ENCODE assay signal across 2 cellular contexts in genomic region chr5:150497274-150497988, GRCh38.
TF ChIP-seq lines count a peak whose summit lies in the region.

No MANE protein-coding gene starts in this region.

TF ChIP-seq in A549, 52 proteins besides CTCF, POLR2A, EP300 and RAD21:
- TF ChIP-seq ATOH8 (CRISPR knock-in tag; IDR thresholded peaks at IDR 0.05; ENCODE audit: low read depth) (0 out of 2 replicates have a peak, but pooled peaks have one; percentile 45), GATA3 (IDR thresholded peaks at IDR 0.05; ENCODE audit: borderline replicate concordance) (peak; percentile 64; the same call in 1 of the 2 replicates), REST (IDR thresholded peaks at IDR 0.05) (no peak), CEBPB (IDR thresholded peaks at IDR 0.05) (peak; percentile 48 to 85; a peak in 3 of 4 replicates), MAX (IDR thresholded peaks at IDR 0.05) (peak; percentile 87), ZNF302 (CRISPR knock-in tag; IDR thresholded peaks at IDR 0.05) (no peak), FOSL2 (IDR thresholded peaks at IDR 0.05) (peak; percentile 78), FOSL2 (CRISPR knock-in tag; IDR thresholded peaks at IDR 0.05) (peak; percentile 98), JUNB (IDR thresholded peaks at IDR 0.05) (peak; percentile 79), HOXA7 (CRISPR knock-in tag; IDR thresholded peaks at IDR 0.05) (no peak), JUN (IDR thresholded peaks at IDR 0.05) (peak; percentile 23 to 83; a peak in 2 of 5 replicates), SMC3 (IDR thresholded peaks at IDR 0.05) (peak; percentile 34; the same call in 2 of the 3 replicates), MAZ (IDR thresholded peaks at IDR 0.05; ENCODE audit: borderline replicate concordance, low read depth, low read length) (peak; percentile 38; the same call in 1 of the 2 replicates), FOSB (CRISPR knock-in tag; IDR thresholded peaks at IDR 0.05) (no peak), EHMT2 (IDR thresholded peaks at IDR 0.05; ENCODE audit: low read depth) (no peak), HOXB5 (CRISPR knock-in tag; IDR thresholded peaks at IDR 0.05) (0 out of 2 replicates have a peak, but pooled peaks have one; percentile 19), BCL3 (IDR thresholded peaks at IDR 0.05) (0 out of 3 replicates have a peak, but pooled peaks have one; percentile 24), PBX3 (IDR thresholded peaks at IDR 0.05) (peak; percentile 94)

TF ChIP-seq in H1, 55 proteins besides CTCF, POLR2A, EP300 and RAD21:
- TF ChIP-seq USF2 (IDR thresholded peaks at IDR 0.05; ENCODE audit: low read length) (no peak), PHF8 (conservative IDR thresholded peaks at IDR 0.05; ENCODE audit: low read depth, low read length) (no peak), TEAD4 (IDR thresholded peaks at IDR 0.05; ENCODE audit: low read depth, low read length) (no peak), CBX5 (IDR thresholded peaks at IDR 0.05; ENCODE audit: low read depth, low read length) (no peak), HDAC2 (IDR thresholded peaks at IDR 0.05; ENCODE audit: borderline replicate concordance in 1 of 2, low read depth in 2 of 2, low read length in 2 of 2) (no peak), FOSL1 (IDR thresholded peaks at IDR 0.05; ENCODE audit: insufficient read depth, low read depth, low read length) (no peak), RNF2 (IDR thresholded peaks at IDR 0.05; ENCODE audit: borderline replicate concordance, low read depth, low read length, missing control alignments, poor library complexity, severe bottlenecking) (no peak), SIX5 (IDR thresholded peaks at IDR 0.05; ENCODE audit: low read depth, low read length) (no peak), JUN (IDR thresholded peaks at IDR 0.05; ENCODE audit: low read depth, low read length) (no peak), ASH2L (IDR thresholded peaks at IDR 0.05; ENCODE audit: low read length) (no peak)
